9 cellular contexts compared by ENCODE assay signal in genomic region chr10:30812018-30812851, GRCh38.
A peak's percentile ranks its signal among the peaks of the same experiment; 100 is the strongest.
DNase-seq lines count a peak whose midpoint lies in the region; ATAC-seq and TF ChIP-seq lines count a peak whose summit lies in the region.
"Had no signal": no experiment of that assay in that cellular context is flagged by ENCODE, and none has a peak within 500 bp of the region (broad histone marks: within the 10 kb centered on the region; RNA-seq: fewer than 3 reads in every experiment).

No MANE protein-coding gene starts in this region.

- H3K36me3 ChIP-seq in heart right ventricle (no peaks in the 10 kb centered on the region), smooth muscle cell (ENCODE audit: low read depth) (no peaks in the 10 kb centered on the region)

- H3K4me1 Mint-ChIP-seq in activated CD4-positive, alpha-beta memory T cell treated with anti-CD3 and anti-CD28 coated beads, Interleukin-2, amount 10 ng/mL, durations not matched to agents 7 days and 5 days = peaks cover 32% of the 10 kb centered on the region
- peaks cover 2 to 8% of the 10 kb centered on the region in 2 donors for H3K4me1 Mint-ChIP-seq in stimulated activated naive B cell treated with anti-CD40 and anti-IgM and Interleukin-4, amounts not matched to agents 10 μg/mL and 1 μg/mL and 100 μg/mL, for 72 hours

- H3F3A ChIP-seq in smooth muscle cell (ENCODE audit: low read depth) = peaks cover 10% of the 10 kb centered on the region

- H3K4me3 Mint-ChIP-seq in activated CD4-positive, alpha-beta memory T cell treated with anti-CD3 and anti-CD28 coated beads, Interleukin-2, amount 10 ng/mL, durations not matched to agents 7 days and 5 days = no peak overlapping the region
- no peak overlapping the region for H3K4me3 Mint-ChIP-seq in stimulated activated naive B cell treated with anti-CD40 and anti-IgM and Interleukin-4, amounts not matched to agents 10 μg/mL and 1 μg/mL and 100 μg/mL, for 72 hours

- CTCF ChIA-PET in activated CD4-positive, alpha-beta memory T cell treated with anti-CD3 and anti-CD28 coated beads, Interleukin-2, amount 10 ng/mL, durations not matched to agents 7 days and 5 days (lab: Charles Lee) = interaction anchor here (0.7 to 1.6 kb wide), 3 partner anchors 28 to 1023 kb away, joined by 3 to 6 read pairs (median 4); no protein-coding TSS in a partner anchor

- H2AFZ ChIP-seq in smooth muscle cell (ENCODE audit: low read depth) = no peak overlapping the region

- H3K4me2 ChIP-seq in smooth muscle cell = peak overlapping the region; percentile 53

- H3K36me3 Mint-ChIP-seq in activated CD4-positive, alpha-beta memory T cell treated with anti-CD3 and anti-CD28 coated beads, Interleukin-2, amount 10 ng/mL, durations not matched to agents 7 days and 5 days (ENCODE audit: low read depth) = no peaks in the 10 kb centered on the region
- no peaks in the 10 kb centered on the region for H3K36me3 Mint-ChIP-seq in stimulated activated naive B cell treated with anti-CD40 and anti-IgM and Interleukin-4, amounts not matched to agents 10 μg/mL and 1 μg/mL and 100 μg/mL, for 72 hours

- POLR2A ChIA-PET in activated CD4-positive, alpha-beta memory T cell treated with anti-CD3 and anti-CD28 coated beads, Interleukin-2, amount 10 ng/mL, durations not matched to agents 7 days and 5 days (lab: Charles Lee) = interaction anchor here (1.0 kb wide), 1 partner anchor 130 kb away, joined by 4 read pairs; no protein-coding TSS in a partner anchor

- WGBS in heart right ventricle, 2 donors = 25 to 35% methylated on average over 16 of the region's 16 CpGs
- WGBS in smooth muscle cell (ENCODE audit: low lambda C conversion rate) = 47% methylated on average over 16 of the region's 16 CpGs

- no peaks in the 10 kb centered on the region for H3K9me3 ChIP-seq in heart right ventricle
- no peaks in the 10 kb centered on the region for H3K9me3 ChIP-seq in smooth muscle cell (replicated peaks; ENCODE audit: low read depth)

- H3K4me1 ChIP-seq in heart right ventricle (peaks cover 11 to 62% (median 34%) of the 10 kb centered on the region in 9 donors), smooth muscle cell (ENCODE audit: low read depth) (peaks cover 6% of the 10 kb centered on the region)

- H3K27me3 ChIP-seq in heart right ventricle (no peaks in the 10 kb centered on the region), smooth muscle cell (ENCODE audit: low read depth) (no peaks in the 10 kb centered on the region)

- H3K4me3 ChIP-seq in heart right ventricle = peak overlapping the region in 3 of 10 donors; percentile 13 to 18 (median 16)
- no peak overlapping the region for H3K4me3 ChIP-seq in smooth muscle cell

- no peaks in the 10 kb centered on the region for H3K79me2 ChIP-seq in smooth muscle cell (ENCODE audit: low read depth)

- no peak overlapping the region for H3K9ac ChIP-seq in smooth muscle cell (ENCODE audit: low read depth)

- intact Hi-C loops in heart right ventricle (cut with DNase I) = no loop called here

- peak; percentile 94 for DNase-seq in HCEC 1CT
- DNase-seq in activated CD4-positive, alpha-beta memory T cell treated with anti-CD3 and anti-CD28 coated beads, Interleukin-2, amount 10 ng/mL, durations not matched to agents 7 days and 5 days = no peak
- peak; percentile 37 to 44 for DNase-seq in heart right ventricle
- DNase-seq in smooth muscle cell (lab: John Stamatoyannopoulos, UW; ENCODE audit: unreplicated experiment) = no peak
- DNase-seq in SKM-1 treated with dmso at 0.1 percent for 144 hours (lab: John Stamatoyannopoulos, UW; ENCODE audit: unreplicated experiment) = no peak
- DNase-seq in 8988T = no peak
- DNase-seq in A172 (ENCODE audit: low spot score) = no peak
- no peak for DNase-seq in stimulated activated naive B cell treated with anti-CD40 and anti-IgM and Interleukin-4, amounts not matched to agents 10 μg/mL and 1 μg/mL and 100 μg/mL, for 72 hours

- H3K27ac Mint-ChIP-seq in activated CD4-positive, alpha-beta memory T cell treated with anti-CD3 and anti-CD28 coated beads, Interleukin-2, amount 10 ng/mL, durations not matched to agents 7 days and 5 days = peak overlapping the region; percentile 56
- no peak overlapping the region for H3K27ac Mint-ChIP-seq in stimulated activated naive B cell treated with anti-CD40 and anti-IgM and Interleukin-4, amounts not matched to agents 10 μg/mL and 1 μg/mL and 100 μg/mL, for 72 hours

- no peaks in the 10 kb centered on the region for H3K9me3 Mint-ChIP-seq in activated CD4-positive, alpha-beta memory T cell treated with anti-CD3 and anti-CD28 coated beads, Interleukin-2, amount 10 ng/mL, durations not matched to agents 7 days and 5 days
- no peaks in the 10 kb centered on the region for H3K9me3 Mint-ChIP-seq in stimulated activated naive B cell treated with anti-CD40 and anti-IgM and Interleukin-4, amounts not matched to agents 10 μg/mL and 1 μg/mL and 100 μg/mL, for 72 hours

- H3K27ac ChIP-seq in heart right ventricle (peak overlapping the region; percentile 43 to 79 (median 70)), smooth muscle cell (ENCODE audit: low read depth) (peak overlapping the region; percentile 55)

- peak; percentile 42 to 79 (median 62) for ATAC-seq in heart right ventricle
- no peak for ATAC-seq in stimulated activated naive B cell treated with anti-CD40 and anti-IgM and Interleukin-4, amounts not matched to agents 10 μg/mL and 1 μg/mL and 100 μg/mL, for 72 hours (replicated peaks)
- ATAC-seq: HCT116 had no signal

- no peaks in the 10 kb centered on the region for H4K20me1 ChIP-seq in smooth muscle cell (ENCODE audit: low read depth)

- TF ChIP-seq CTCF in heart right ventricle (IDR thresholded peaks at IDR 0.05) = no peak
- no peak for TF ChIP-seq CTCF in smooth muscle cell (IDR thresholded peaks at IDR 0.05; ENCODE audit: borderline replicate concordance, insufficient read depth, poor library complexity, severe bottlenecking)

- no peaks in the 10 kb centered on the region for H3K27me3 Mint-ChIP-seq in activated CD4-positive, alpha-beta memory T cell treated with anti-CD3 and anti-CD28 coated beads, Interleukin-2, amount 10 ng/mL, durations not matched to agents 7 days and 5 days
- peaks cover 0 to 7% of the 10 kb centered on the region in 2 donors for H3K27me3 Mint-ChIP-seq in stimulated activated naive B cell treated with anti-CD40 and anti-IgM and Interleukin-4, amounts not matched to agents 10 μg/mL and 1 μg/mL and 100 μg/mL, for 72 hours

Comparison
In these comparisons a context has a peak if more than half of its experiments do, and no peak if none do; other contexts are left out.
1. DNase-seq: peak in HCEC 1CT (single experiment) and heart right ventricle (2 of 2); none in activated CD4-positive, alpha-beta memory T cell treated with anti-CD3 and anti-CD28 coated beads, Interleukin-2, amount 10 ng/mL, durations not matched to agents 7 days and 5 days (single experiment), smooth muscle cell (single experiment), SKM-1 treated with dmso at 0.1 percent for 144 hours (single experiment), 8988T (single experiment), A172 (single experiment) and stimulated activated naive B cell treated with anti-CD40 and anti-IgM and Interleukin-4, amounts not matched to agents 10 μg/mL and 1 μg/mL and 100 μg/mL, for 72 hours (single experiment).
2. ATAC-seq: peak in heart right ventricle (8 of 8); none in stimulated activated naive B cell treated with anti-CD40 and anti-IgM and Interleukin-4, amounts not matched to agents 10 μg/mL and 1 μg/mL and 100 μg/mL, for 72 hours (0 of 2).